Comparison of ENCODE assay signal across 1 cellular context in the genomic region with DNA sequence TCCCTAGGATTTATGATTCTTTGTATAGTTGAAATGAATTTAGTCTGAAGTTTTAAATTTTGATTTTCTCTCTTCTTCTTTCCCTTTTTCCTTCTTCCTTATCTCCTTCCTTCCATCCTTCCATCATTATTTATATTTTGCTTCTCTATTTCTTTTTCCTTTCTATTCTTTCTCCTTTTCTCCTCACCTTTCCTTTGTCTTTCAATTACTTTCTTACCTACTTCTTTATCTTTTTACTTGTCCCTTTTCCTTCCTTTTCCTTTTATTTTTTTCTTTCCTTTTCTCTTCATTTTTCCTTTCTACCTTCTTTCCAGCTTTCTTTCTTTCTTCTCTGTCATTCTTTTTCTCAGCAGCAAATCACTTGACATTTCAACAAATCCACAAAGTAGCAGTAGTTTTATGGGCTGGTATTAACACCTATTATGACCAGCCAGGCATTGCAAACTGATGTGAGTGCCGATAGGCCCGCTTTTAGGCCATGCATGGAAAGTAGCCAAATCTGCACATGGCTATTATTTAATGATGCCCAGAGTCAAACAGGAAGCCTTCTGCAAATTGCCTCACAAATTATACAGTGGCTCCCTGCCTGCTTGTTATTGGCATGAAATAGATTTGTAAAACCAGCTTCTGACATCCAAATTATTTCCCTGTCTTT.
TF ChIP-seq lines count a peak whose summit lies in the region.

No MANE protein-coding gene starts in this region.

TF ChIP-seq in HEK293, 187 proteins besides CTCF, POLR2A, EP300 and RAD21 (continued from another document):
- TF ChIP-seq ZNF324 (tag by site-specific recombination; IDR thresholded peaks at IDR 0.05): no peak
- no peak for TF ChIP-seq ZNF426 (tag by site-specific recombination; IDR thresholded peaks at IDR 0.05)
- no peak for TF ChIP-seq ZNF10 (tag by site-specific recombination; IDR thresholded peaks at IDR 0.05)
- TF ChIP-seq, protein P1, sequence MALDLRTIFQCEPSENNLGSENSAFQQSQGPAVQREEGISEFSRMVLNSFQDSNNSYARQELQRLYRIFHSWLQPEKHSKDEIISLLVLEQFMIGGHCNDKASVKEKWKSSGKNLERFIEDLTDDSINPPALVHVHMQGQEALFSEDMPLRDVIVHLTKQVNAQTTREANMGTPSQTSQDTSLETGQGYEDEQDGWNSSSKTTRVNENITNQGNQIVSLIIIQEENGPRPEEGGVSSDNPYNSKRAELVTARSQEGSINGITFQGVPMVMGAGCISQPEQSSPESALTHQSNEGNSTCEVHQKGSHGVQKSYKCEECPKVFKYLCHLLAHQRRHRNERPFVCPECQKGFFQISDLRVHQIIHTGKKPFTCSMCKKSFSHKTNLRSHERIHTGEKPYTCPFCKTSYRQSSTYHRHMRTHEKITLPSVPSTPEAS (tag by site-specific recombination; IDR thresholded peaks at IDR 0.05): peak; percentile 41; the same call in 1 of the 2 replicates
- no peak for TF ChIP-seq ZNF266 (tag by site-specific recombination; IDR thresholded peaks at IDR 0.05; ENCODE audit: low read depth)
- TF ChIP-seq ZNF529 (tag by site-specific recombination; IDR thresholded peaks at IDR 0.05; ENCODE audit: insufficient replicate concordance): no peak
- TF ChIP-seq, protein P2, sequence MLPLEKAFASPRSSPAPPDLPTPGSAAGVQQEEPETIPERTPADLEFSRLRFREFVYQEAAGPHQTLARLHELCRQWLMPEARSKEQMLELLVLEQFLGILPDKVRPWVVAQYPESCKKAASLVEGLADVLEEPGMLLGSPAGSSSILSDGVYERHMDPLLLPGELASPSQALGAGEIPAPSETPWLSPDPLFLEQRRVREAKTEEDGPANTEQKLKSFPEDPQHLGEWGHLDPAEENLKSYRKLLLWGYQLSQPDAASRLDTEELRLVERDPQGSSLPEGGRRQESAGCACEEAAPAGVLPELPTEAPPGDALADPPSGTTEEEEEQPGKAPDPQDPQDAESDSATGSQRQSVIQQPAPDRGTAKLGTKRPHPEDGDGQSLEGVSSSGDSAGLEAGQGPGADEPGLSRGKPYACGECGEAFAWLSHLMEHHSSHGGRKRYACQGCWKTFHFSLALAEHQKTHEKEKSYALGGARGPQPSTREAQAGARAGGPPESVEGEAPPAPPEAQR (tag by site-specific recombination; IDR thresholded peaks at IDR 0.05): no peak
- TF ChIP-seq, protein P3, sequence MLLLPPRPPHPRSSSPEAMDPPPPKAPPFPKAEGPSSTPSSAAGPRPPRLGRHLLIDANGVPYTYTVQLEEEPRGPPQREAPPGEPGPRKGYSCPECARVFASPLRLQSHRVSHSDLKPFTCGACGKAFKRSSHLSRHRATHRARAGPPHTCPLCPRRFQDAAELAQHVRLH (tag by site-specific recombination; IDR thresholded peaks at IDR 0.05): peak; percentile 68; the same call in 1 of the 2 replicates
- TF ChIP-seq ZNF416 (tag by site-specific recombination; IDR thresholded peaks at IDR 0.05): no peak
- TF ChIP-seq IKZF3 (tag by site-specific recombination; IDR thresholded peaks at IDR 0.05): no peak
- TF ChIP-seq ZNF658 (tag by site-specific recombination; IDR thresholded peaks at IDR 0.05): no peak
- TF ChIP-seq, protein P4, sequence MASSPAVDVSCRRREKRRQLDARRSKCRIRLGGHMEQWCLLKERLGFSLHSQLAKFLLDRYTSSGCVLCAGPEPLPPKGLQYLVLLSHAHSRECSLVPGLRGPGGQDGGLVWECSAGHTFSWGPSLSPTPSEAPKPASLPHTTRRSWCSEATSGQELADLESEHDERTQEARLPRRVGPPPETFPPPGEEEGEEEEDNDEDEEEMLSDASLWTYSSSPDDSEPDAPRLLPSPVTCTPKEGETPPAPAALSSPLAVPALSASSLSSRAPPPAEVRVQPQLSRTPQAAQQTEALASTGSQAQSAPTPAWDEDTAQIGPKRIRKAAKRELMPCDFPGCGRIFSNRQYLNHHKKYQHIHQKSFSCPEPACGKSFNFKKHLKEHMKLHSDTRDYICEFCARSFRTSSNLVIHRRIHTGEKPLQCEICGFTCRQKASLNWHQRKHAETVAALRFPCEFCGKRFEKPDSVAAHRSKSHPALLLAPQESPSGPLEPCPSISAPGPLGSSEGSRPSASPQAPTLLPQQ (tag by site-specific recombination; IDR thresholded peaks at IDR 0.05): 0 out of 2 replicates have a peak, but pooled peaks have one; percentile 16
- TF ChIP-seq, protein P5, sequence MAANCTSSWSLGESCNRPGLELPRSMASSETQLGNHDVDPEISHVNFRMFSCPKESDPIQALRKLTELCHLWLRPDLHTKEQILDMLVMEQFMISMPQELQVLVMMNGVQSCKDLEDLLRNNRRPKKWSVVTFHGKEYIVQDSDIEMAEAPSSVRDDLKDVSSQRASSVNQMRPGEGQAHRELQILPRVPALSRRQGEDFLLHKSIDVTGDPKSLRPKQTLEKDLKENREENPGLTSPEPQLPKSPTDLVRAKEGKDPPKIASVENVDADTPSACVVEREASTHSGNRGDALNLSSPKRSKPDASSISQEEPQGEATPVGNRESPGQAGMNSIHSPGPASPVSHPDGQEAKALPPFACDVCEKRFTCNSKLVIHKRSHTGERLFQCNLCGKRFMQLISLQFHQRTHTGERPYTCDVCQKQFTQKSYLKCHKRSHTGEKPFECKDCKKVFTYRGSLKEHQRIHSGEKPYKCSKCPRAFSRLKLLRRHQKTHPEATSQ (tag by site-specific recombination; IDR thresholded peaks at IDR 0.05): no peak
- TF ChIP-seq, protein P6, sequence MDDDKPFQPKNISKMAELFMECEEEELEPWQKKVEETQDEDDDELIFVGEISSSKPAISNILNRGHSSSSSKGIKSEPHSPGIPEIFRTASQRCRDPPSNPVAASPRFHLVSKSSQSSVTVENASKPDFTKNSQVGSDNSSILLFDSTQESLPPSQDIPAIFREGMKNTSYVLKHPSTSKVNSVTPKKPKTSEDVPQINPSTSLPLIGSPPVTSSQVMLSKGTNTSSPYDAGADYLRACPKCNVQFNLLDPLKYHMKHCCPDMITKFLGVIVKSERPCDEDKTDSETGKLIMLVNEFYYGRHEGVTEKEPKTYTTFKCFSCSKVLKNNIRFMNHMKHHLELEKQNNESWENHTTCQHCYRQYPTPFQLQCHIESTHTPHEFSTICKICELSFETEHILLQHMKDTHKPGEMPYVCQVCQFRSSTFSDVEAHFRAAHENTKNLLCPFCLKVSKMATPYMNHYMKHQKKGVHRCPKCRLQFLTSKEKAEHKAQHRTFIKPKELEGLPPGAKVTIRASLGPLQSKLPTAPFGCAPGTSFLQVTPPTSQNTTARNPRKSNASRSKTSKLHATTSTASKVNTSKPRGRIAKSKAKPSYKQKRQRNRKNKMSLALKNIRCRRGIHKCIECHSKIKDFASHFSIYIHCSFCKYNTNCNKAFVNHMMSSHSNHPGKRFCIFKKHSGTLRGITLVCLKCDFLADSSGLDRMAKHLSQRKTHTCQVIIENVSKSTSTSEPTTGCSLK (tag by site-specific recombination; IDR thresholded peaks at IDR 0.05): no peak
- 0 out of 2 replicates have a peak, but pooled peaks have one; percentile 18 for TF ChIP-seq ZSCAN30 (tag by site-specific recombination; IDR thresholded peaks at IDR 0.05)
- TF ChIP-seq ZNF76 (tag by site-specific recombination; IDR thresholded peaks at IDR 0.05; ENCODE audit: borderline replicate concordance, low read depth): no peak
- TF ChIP-seq, protein P7, sequence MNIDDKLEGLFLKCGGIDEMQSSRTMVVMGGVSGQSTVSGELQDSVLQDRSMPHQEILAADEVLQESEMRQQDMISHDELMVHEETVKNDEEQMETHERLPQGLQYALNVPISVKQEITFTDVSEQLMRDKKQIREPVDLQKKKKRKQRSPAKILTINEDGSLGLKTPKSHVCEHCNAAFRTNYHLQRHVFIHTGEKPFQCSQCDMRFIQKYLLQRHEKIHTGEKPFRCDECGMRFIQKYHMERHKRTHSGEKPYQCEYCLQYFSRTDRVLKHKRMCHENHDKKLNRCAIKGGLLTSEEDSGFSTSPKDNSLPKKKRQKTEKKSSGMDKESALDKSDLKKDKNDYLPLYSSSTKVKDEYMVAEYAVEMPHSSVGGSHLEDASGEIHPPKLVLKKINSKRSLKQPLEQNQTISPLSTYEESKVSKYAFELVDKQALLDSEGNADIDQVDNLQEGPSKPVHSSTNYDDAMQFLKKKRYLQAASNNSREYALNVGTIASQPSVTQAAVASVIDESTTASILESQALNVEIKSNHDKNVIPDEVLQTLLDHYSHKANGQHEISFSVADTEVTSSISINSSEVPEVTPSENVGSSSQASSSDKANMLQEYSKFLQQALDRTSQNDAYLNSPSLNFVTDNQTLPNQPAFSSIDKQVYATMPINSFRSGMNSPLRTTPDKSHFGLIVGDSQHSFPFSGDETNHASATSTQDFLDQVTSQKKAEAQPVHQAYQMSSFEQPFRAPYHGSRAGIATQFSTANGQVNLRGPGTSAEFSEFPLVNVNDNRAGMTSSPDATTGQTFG (tag by site-specific recombination; IDR thresholded peaks at IDR 0.05; ENCODE audit: borderline replicate concordance): no peak
- TF ChIP-seq ZNF132 (tag by site-specific recombination; IDR thresholded peaks at IDR 0.05; ENCODE audit: borderline replicate concordance): no peak
- TF ChIP-seq, protein P8, sequence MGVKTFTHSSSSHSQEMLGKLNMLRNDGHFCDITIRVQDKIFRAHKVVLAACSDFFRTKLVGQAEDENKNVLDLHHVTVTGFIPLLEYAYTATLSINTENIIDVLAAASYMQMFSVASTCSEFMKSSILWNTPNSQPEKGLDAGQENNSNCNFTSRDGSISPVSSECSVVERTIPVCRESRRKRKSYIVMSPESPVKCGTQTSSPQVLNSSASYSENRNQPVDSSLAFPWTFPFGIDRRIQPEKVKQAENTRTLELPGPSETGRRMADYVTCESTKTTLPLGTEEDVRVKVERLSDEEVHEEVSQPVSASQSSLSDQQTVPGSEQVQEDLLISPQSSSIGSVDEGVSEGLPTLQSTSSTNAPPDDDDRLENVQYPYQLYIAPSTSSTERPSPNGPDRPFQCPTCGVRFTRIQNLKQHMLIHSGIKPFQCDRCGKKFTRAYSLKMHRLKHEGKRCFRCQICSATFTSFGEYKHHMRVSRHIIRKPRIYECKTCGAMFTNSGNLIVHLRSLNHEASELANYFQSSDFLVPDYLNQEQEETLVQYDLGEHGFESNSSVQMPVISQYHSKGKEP (tag by site-specific recombination; IDR thresholded peaks at IDR 0.05): peak; percentile 76
- no peak for TF ChIP-seq ZNF335 (tag by site-specific recombination; conservative IDR thresholded peaks at IDR 0.05)
- TF ChIP-seq KLF8 (tag by site-specific recombination; IDR thresholded peaks at IDR 0.05): no peak
- no peak for TF ChIP-seq ZNF202 (tag by site-specific recombination; IDR thresholded peaks at IDR 0.05; ENCODE audit: borderline replicate concordance)
- TF ChIP-seq ZNF530 (tag by site-specific recombination; IDR thresholded peaks at IDR 0.05; ENCODE audit: low read depth): no peak
- TF ChIP-seq ZNF274 (IDR thresholded peaks at IDR 0.05; ENCODE audit: low read length): no peak
- TF ChIP-seq ZNF274 (tag by site-specific recombination; IDR thresholded peaks at IDR 0.05; ENCODE audit: borderline replicate concordance): no peak
- no peak for TF ChIP-seq ZNF174 (tag by site-specific recombination; IDR thresholded peaks at IDR 0.05)
- no peak for TF ChIP-seq ZNF354C (tag by site-specific recombination; IDR thresholded peaks at IDR 0.05; ENCODE audit: borderline replicate concordance, low read depth)
- TF ChIP-seq ZNF549 (tag by site-specific recombination; IDR thresholded peaks at IDR 0.05): no peak
- TF ChIP-seq, protein P9, sequence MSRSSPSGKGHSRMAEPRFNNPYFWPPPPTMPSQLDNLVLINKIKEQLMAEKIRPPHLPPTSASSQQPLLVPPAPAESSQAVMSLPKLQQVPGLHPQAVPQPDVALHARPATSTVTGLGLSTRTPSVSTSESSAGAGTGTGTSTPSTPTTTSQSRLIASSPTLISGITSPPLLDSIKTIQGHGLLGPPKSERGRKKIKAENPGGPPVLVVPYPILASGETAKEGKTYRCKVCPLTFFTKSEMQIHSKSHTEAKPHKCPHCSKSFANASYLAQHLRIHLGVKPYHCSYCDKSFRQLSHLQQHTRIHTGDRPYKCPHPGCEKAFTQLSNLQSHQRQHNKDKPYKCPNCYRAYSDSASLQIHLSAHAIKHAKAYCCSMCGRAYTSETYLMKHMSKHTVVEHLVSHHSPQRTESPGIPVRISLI (tag by site-specific recombination; IDR thresholded peaks at IDR 0.05): no peak
- no peak for TF ChIP-seq ZNF677 (tag by site-specific recombination; IDR thresholded peaks at IDR 0.05)
- TF ChIP-seq, protein P10, sequence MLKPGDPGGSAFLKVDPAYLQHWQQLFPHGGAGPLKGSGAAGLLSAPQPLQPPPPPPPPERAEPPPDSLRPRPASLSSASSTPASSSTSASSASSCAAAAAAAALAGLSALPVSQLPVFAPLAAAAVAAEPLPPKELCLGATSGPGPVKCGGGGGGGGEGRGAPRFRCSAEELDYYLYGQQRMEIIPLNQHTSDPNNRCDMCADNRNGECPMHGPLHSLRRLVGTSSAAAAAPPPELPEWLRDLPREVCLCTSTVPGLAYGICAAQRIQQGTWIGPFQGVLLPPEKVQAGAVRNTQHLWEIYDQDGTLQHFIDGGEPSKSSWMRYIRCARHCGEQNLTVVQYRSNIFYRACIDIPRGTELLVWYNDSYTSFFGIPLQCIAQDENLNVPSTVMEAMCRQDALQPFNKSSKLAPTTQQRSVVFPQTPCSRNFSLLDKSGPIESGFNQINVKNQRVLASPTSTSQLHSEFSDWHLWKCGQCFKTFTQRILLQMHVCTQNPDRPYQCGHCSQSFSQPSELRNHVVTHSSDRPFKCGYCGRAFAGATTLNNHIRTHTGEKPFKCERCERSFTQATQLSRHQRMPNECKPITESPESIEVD (tag by site-specific recombination; IDR thresholded peaks at IDR 0.05): no peak
- no peak for TF ChIP-seq ZNF555 (tag by site-specific recombination; conservative IDR thresholded peaks at IDR 0.05)
- no peak for TF ChIP-seq ZNF341 (tag by site-specific recombination; IDR thresholded peaks at IDR 0.05; ENCODE audit: low read depth)
- TF ChIP-seq ZNF626 (tag by site-specific recombination; IDR thresholded peaks at IDR 0.05): no peak
- no peak for TF ChIP-seq YY2 (tag by site-specific recombination; IDR thresholded peaks at IDR 0.05)
- TF ChIP-seq ZNF660 (tag by site-specific recombination; IDR thresholded peaks at IDR 0.05): no peak
- TF ChIP-seq SCRT1 (tag by site-specific recombination; IDR thresholded peaks at IDR 0.05; ENCODE audit: borderline replicate concordance): no peak
- no peak for TF ChIP-seq ZNF146 (tag by site-specific recombination; IDR thresholded peaks at IDR 0.05)
- TF ChIP-seq ZFP69B (tag by site-specific recombination; IDR thresholded peaks at IDR 0.05): no peak
- no peak for TF ChIP-seq ZNF560 (tag by site-specific recombination; IDR thresholded peaks at IDR 0.05; ENCODE audit: borderline replicate concordance)
- TF ChIP-seq, protein P11, sequence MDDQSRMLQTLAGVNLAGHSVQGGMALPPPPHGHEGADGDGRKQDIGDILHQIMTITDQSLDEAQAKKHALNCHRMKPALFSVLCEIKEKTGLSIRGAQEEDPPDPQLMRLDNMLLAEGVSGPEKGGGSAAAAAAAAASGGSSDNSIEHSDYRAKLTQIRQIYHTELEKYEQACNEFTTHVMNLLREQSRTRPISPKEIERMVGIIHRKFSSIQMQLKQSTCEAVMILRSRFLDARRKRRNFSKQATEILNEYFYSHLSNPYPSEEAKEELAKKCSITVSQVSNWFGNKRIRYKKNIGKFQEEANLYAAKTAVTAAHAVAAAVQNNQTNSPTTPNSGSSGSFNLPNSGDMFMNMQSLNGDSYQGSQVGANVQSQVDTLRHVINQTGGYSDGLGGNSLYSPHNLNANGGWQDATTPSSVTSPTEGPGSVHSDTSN (CRISPR knock-in tag; IDR thresholded peaks at IDR 0.05): no peak
- no peak for TF ChIP-seq GLIS1 (tag by site-specific recombination; IDR thresholded peaks at IDR 0.05)
- TF ChIP-seq ZNF521 (tag by site-specific recombination; IDR thresholded peaks at IDR 0.05): no peak
